22 cellular contexts compared by ENCODE assay signal in genomic region chr13:42964681-42965305, GRCh38.
"Had no signal": no experiment of that assay in that cellular context is flagged by ENCODE, and none has a peak within 500 bp of the region (broad histone marks: within the 10 kb centered on the region; RNA-seq: fewer than 3 reads in every experiment).

No MANE protein-coding gene starts in this region.

- H3K9me3 Mint-ChIP-seq: activated B cell treated with CpG ODN at 0.5 μM for 24 hours; activated CD4-positive, alpha-beta memory T cell treated with anti-CD3 and anti-CD28 coated beads for 36 hours; activated T-cell treated with anti-CD3 and anti-CD28 coated beads, Interleukin-2, amount 50 U/mL, for 72 hours; naive thymus-derived CD8-positive, alpha-beta T cell; stimulated activated naive CD8-positive, alpha-beta T cell treated with anti-CD3 and anti-CD28 coated beads, Interleukin-15, Interleukin-2, amounts not matched to agents 100 ng/mL and 50 ng/mL, for 24 hours had no signal

- H3K4me3 Mint-ChIP-seq: activated B cell treated with CpG ODN at 0.5 μM for 24 hours; activated CD4-positive, alpha-beta memory T cell treated with anti-CD3 and anti-CD28 coated beads for 36 hours; activated CD4-positive, alpha-beta T cell treated with anti-CD3 and anti-CD28 coated beads for 36 hours; activated T-cell treated with anti-CD3 and anti-CD28 coated beads, Interleukin-2, amount 50 U/mL, for 72 hours; naive thymus-derived CD8-positive, alpha-beta T cell; stimulated activated naive CD8-positive, alpha-beta T cell treated with anti-CD3 and anti-CD28 coated beads, Interleukin-15, Interleukin-2, amounts not matched to agents 100 ng/mL and 50 ng/mL, for 24 hours; T-helper 17 cell had no signal

- H3K4me3 ChIP-seq: ascending aorta, colonic mucosa, esophagus squamous epithelium, left lung, lung, thyroid gland, upper lobe of right lung had no signal

- ATAC-seq: activated CD4-positive, alpha-beta T cell treated with anti-CD3 and anti-CD28 coated beads for 36 hours; activated T-cell treated with anti-CD3 and anti-CD28 coated beads, Interleukin-2, amount 50 U/mL, for 72 hours; left lung; naive thymus-derived CD8-positive, alpha-beta T cell; right cardiac atrium; T-helper 17 cell; upper lobe of right lung had no signal

- H3K27ac Mint-ChIP-seq: activated B cell treated with CpG ODN at 0.5 μM for 24 hours; activated CD4-positive, alpha-beta memory T cell treated with anti-CD3 and anti-CD28 coated beads for 36 hours; activated CD4-positive, alpha-beta T cell treated with anti-CD3 and anti-CD28 coated beads for 36 hours; activated T-cell treated with anti-CD3 and anti-CD28 coated beads, Interleukin-2, amount 50 U/mL, for 72 hours; naive thymus-derived CD8-positive, alpha-beta T cell; stimulated activated naive CD8-positive, alpha-beta T cell treated with anti-CD3 and anti-CD28 coated beads, Interleukin-15, Interleukin-2, amounts not matched to agents 100 ng/mL and 50 ng/mL, for 24 hours had no signal

- H3K27ac ChIP-seq: ascending aorta, colonic mucosa, esophagus squamous epithelium, left lung, parathyroid adenoma, thyroid gland, upper lobe of right lung had no signal

- DNase-seq: activated B cell treated with CpG ODN at 0.5 μM for 24 hours; activated CD4-positive, alpha-beta memory T cell treated with anti-CD3 and anti-CD28 coated beads for 36 hours; activated CD4-positive, alpha-beta T cell treated with anti-CD3 and anti-CD28 coated beads for 36 hours; activated effector memory CD4-positive, alpha-beta T cell treated with anti-CD3 and anti-CD28 coated beads, Interleukin-2, amount 50 U/mL, for 16 hours; activated naive CD4-positive, alpha-beta T cell treated with anti-CD3 and anti-CD28 coated beads, Interleukin-2, amount 50 U/mL, for 16 hours; activated T-cell treated with anti-CD3 and anti-CD28 coated beads, Interleukin-2, amount 50 U/mL, for 72 hours; central memory CD4-positive, alpha-beta T cell; colonic mucosa; esophagus squamous epithelium; foreskin fibroblast; left lung; naive thymus-derived CD8-positive, alpha-beta T cell; right cardiac atrium; stimulated activated CD4-positive, alpha-beta T cell treated with anti-CD3 and anti-CD28 coated beads, Interleukin-1b, Interleukin-23, amount 100 ng/mL, for 48 hours; substantia nigra; T-helper 17 cell; thyroid gland; upper lobe of right lung had no signal

- H3K27me3 Mint-ChIP-seq: activated B cell treated with CpG ODN at 0.5 μM for 24 hours; activated CD4-positive, alpha-beta memory T cell treated with anti-CD3 and anti-CD28 coated beads for 36 hours; activated CD4-positive, alpha-beta T cell treated with anti-CD3 and anti-CD28 coated beads for 36 hours; naive thymus-derived CD8-positive, alpha-beta T cell; stimulated activated naive CD8-positive, alpha-beta T cell treated with anti-CD3 and anti-CD28 coated beads, Interleukin-15, Interleukin-2, amounts not matched to agents 100 ng/mL and 50 ng/mL, for 24 hours; T-helper 17 cell had no signal
